8 cellular contexts compared by ENCODE assay signal in the genomic region with DNA sequence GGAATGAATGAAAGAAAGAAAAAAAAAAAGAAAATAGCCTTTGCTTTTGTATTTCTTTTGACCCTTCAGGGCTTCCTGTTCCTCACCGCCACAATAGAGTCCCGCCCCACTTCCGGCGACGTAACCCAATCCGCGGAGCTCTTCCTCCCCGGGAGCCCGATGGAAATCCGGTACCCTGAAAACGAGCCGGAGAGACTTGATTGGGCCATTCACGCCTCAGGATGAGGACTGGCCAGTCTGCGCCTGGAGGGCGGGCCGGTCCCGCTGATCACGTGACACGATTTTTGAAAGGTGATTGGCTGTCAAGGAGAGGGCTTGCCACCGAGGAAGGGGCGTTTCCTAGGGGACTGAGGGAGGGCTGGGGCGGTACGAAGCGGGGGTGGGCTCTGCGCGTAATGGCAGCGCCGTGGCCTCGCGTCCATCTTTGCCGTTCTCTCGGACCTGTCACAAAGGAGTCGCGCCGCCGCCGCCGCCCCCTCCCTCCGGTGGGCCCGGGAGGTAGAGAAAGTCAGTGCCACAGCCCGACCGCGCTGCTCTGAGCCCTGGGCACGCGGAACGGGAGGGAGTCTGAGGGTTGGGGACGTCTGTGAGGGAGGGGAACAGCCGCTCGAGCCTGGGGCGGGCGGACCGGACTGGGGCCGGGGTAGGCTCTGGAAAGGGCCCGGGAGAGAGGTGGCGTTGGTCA. TPM values are rescaled to one million over a fixed set of nuclear protein-coding genes. Genes with fewer than 3 reads are reported as not detected.
DNase-seq lines count a peak whose midpoint lies in the region; ATAC-seq and TF ChIP-seq lines count a peak whose summit lies in the region.

A gene with protein sequence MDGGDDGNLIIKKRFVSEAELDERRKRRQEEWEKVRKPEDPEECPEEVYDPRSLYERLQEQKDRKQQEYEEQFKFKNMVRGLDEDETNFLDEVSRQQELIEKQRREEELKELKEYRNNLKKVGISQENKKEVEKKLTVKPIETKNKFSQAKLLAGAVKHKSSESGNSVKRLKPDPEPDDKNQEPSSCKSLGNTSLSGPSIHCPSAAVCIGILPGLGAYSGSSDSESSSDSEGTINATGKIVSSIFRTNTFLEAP (minus strand): TSS at position 95 of the 685 bp plus-strand sequence. CDS start 12,185 bp downstream, outside the sequence.
A gene (plus strand): TSS at position 385 of the 685 bp plus-strand sequence. CDS start 18,330 bp downstream, outside the sequence.

- H3K4me1 ChIP-seq in HUES64 (ENCODE audit: insufficient read depth, low read length) (peaks cover 22% of the 10 kb centered on the region; the same call in 1 of the 2 replicates), OCI-LY1 (ENCODE audit: insufficient read depth, low read length, severe bottlenecking) (peaks cover 30% of the 10 kb centered on the region)

- peaks cover 76% of the 10 kb centered on the region for H3K79me2 ChIP-seq in OCI-LY1 (ENCODE audit: insufficient read depth, low read length)

- no TSS peak for BruUV-seq in Calu3 (replicated peaks; lab: Mats Ljungman, UMichigan)

- H3K36me3 Mint-ChIP-seq in Calu3 (ENCODE audit: insufficient read depth, unreplicated experiment), result peaks cover 37% of the 10 kb centered on the region

- no peak within 1 kb of the TSS for H2AFZ ChIP-seq in OCI-LY1 (ENCODE audit: low read length)

- peak within 1 kb of the TSS; percentile 91 for H3K4me3 ChIP-seq in HUES64 (ENCODE audit: low read length)
- H3K4me3 ChIP-seq in OCI-LY1 (ENCODE audit: low read depth, low read length, poor library complexity, severe bottlenecking), result peak within 1 kb of the TSS; percentile 76

- in situ Hi-C loops in endometrial microvascular endothelial cells (cut with HindIII; ENCODE audit: inconsistent ontology term, low pct_unique_long_range_greater_than_20kb, low sequenced_read_pairs), result loop anchor here (10.0 kb wide), 1 partner anchor 59 kb away; a partner anchor contains a TSS

- H3K27ac Mint-ChIP-seq in Calu3 (ENCODE audit: unreplicated experiment), result peak within 1 kb of the TSS; percentile 87

- no peaks in the 10 kb centered on the region for H4K20me1 ChIP-seq in OCI-LY1 (ENCODE audit: insufficient read depth, low read length)

- H3K4me1 Mint-ChIP-seq in Calu3 (ENCODE audit: low read depth, unreplicated experiment), result peaks cover 22% of the 10 kb centered on the region

- no peaks in the 10 kb centered on the region for H3K9me2 ChIP-seq in OCI-LY1 (ENCODE audit: low read depth, low read length)

- no peak for TF ChIP-seq CTCF in Calu3 (IDR thresholded peaks at IDR 0.05; ENCODE audit: unreplicated experiment)
- TF ChIP-seq CTCF in OCI-LY1 (IDR thresholded peaks at IDR 0.05; ENCODE audit: low read length), result no peak

- under 1% methylated on average over 55 of the region's 55 CpGs for WGBS in HUES64

- intact Hi-C loops in Calu3 (cut with micrococcal nuclease; ENCODE audit: unreplicated experiment), result loop anchor here (2.0 to 10.0 kb wide), 2 partner anchors 97 to 229 kb away; no protein-coding TSS in a partner anchor

- ATAC-seq in GM21447 (IDR thresholded peaks at IDR 0.05; ENCODE audit: unreplicated experiment), result peak; percentile 92

- H3F3A ChIP-seq in OCI-LY1 (ENCODE audit: insufficient read depth, low read length), result no peaks in the 10 kb centered on the region

- H3K36me3 ChIP-seq in HUES64 (ENCODE audit: insufficient read depth, low read length) (no peaks in the 10 kb centered on the region), OCI-LY1 (ENCODE audit: insufficient read depth, low read length) (0 out of 2 replicates have a peak, but pooled peaks cover 4% of the 10 kb centered on the region)

- no peaks in the 10 kb centered on the region for H3K9me3 Mint-ChIP-seq in Calu3 (ENCODE audit: low read depth, unreplicated experiment)

- H3K9me3 ChIP-seq in HUES64 (ENCODE audit: insufficient read depth, low read depth, low read length), result no peaks in the 10 kb centered on the region
- no peaks in the 10 kb centered on the region for H3K9me3 ChIP-seq in OCI-LY1 (ENCODE audit: low read length)

- H3K27me3 ChIP-seq in HUES64 (ENCODE audit: insufficient read depth, low read length) (no peaks in the 10 kb centered on the region), OCI-LY1 (ENCODE audit: insufficient read depth, low read length) (no peaks in the 10 kb centered on the region)

- H3K27me3 Mint-ChIP-seq in Calu3 (ENCODE audit: unreplicated experiment), result no peaks in the 10 kb centered on the region

- H3K9ac ChIP-seq in HUES64 (ENCODE audit: low read depth, low read length), result peak within 1 kb of the TSS; percentile 91
- peak within 1 kb of the TSS; percentile 92 for H3K9ac ChIP-seq in OCI-LY1 (ENCODE audit: low read length)

- CTCF ChIA-PET in Calu3 (lab: Charles Lee), result interaction anchor here (0.6 to 1.4 kb wide), 11 partner anchors 9 to 279 kb away, joined by 3 to 9 read pairs (median 4); a partner anchor contains a TSS

- DNase-seq in Calu3 (peak; percentile 99), mesenteric fat pad (ENCODE audit: low spot score) (peak; percentile 98)
- peak; percentile 96 for DNase-seq in activated CD8-positive, alpha-beta memory T cell treated with anti-CD3 and anti-CD28 coated beads, Interleukin-2, amount 50 U/mL, for 4 hours
- peak; percentile 84 for DNase-seq in stimulated activated CD8-positive, alpha-beta memory T cell treated with anti-CD3 and anti-CD28 coated beads, Interleukin-15, amount 100 ng/mL, for 24 hours (ENCODE audit: low read depth)

- H3K4me2 ChIP-seq in OCI-LY1 (ENCODE audit: low read length), result peak within 1 kb of the TSS; percentile 98

- H3K27ac ChIP-seq in HUES64 (ENCODE audit: low read depth, low read length), result peak within 1 kb of the TSS; percentile 86
- peak within 1 kb of the TSS; percentile 62 for H3K27ac ChIP-seq in OCI-LY1 (ENCODE audit: low read depth, low read length, poor library complexity, severe bottlenecking)

- H3K4me3 Mint-ChIP-seq in Calu3 (ENCODE audit: low read depth, unreplicated experiment), result peak within 1 kb of the TSS; percentile 93

RNA-seq across cellular contexts. Expression of the first gene that starts in this region (rescaled TPM):
- total RNA-seq in Calu3 (2022) (171 and 177 TPM in 2 replicates), endometrial microvascular endothelial cells (ENCODE audit: inconsistent ontology term) (34.1 TPM), mesenteric fat pad (61.1 TPM)
- 68.3 TPM for polyA plus RNA-seq in HUES64 (2013, experiment 1 of 2)
- polyA plus RNA-seq in HUES64 (2013, experiment 2 of 2), result 76.4 TPM

RNA-seq across cellular contexts. Expression of the second gene that starts in this region (rescaled TPM):
- 43.6 and 47.4 TPM in 2 replicates for total RNA-seq in Calu3 (2022)
- polyA plus RNA-seq in HUES64 (2013, experiment 1 of 2), result 23.8 TPM
- polyA plus RNA-seq in HUES64 (2013, experiment 2 of 2), result 22.3 TPM
- total RNA-seq in endometrial microvascular endothelial cells (ENCODE audit: inconsistent ontology term), result 37.4 TPM
- total RNA-seq in mesenteric fat pad, result 26.0 TPM

Comparison
In these comparisons a context has a peak if more than half of its experiments do, and no peak if none do; other contexts are left out.
1. Peak in every context shown above with its lines: DNase-seq, ATAC-seq, H3K4me3 ChIP-seq and H3K27ac ChIP-seq.